ENCODE assay signal across 22 cellular contexts in genomic region chr10:35946556-35946955, GRCh38.
DNase-seq lines count a peak whose midpoint lies in the region; ATAC-seq lines count a peak whose summit lies in the region.
"Had no signal": no experiment of that assay in that cellular context is flagged by ENCODE, and none has a peak within 500 bp of the region (broad histone marks: within the 10 kb centered on the region; RNA-seq: fewer than 3 reads in every experiment).

No MANE protein-coding gene starts in this region.

- DNase-seq in AG20443 (ENCODE audit: low spot score) (peak; percentile 60), amniotic epithelial cell (ENCODE audit: low read depth) (peak; percentile 71), fibroblast of peridontal ligament (ENCODE audit: extremely low read depth) (peak; percentile 12), stromal cell of bone marrow (ENCODE audit: low read depth) (peak; percentile 24), NCI-H1694 (lab: John Stamatoyannopoulos, UW) (no peak), NCI-H1930 (lab: John Stamatoyannopoulos, UW) (no peak)
- DNase-seq: AML-193; C1 segment of cervical spinal cord; Calu3; CD8-positive, alpha-beta memory T cell; DMS153; H7; Karpas-422; MV-4-11; NCI-H1105 treated with DMSO at 0.1 percent for 48 hours; NCI-H1694 treated with DMSO at 0.1 percent for 48 hours; NCI-H446 treated with DMSO at 0.1 percent for 48 hours; NCI-H526 treated with DMSO at 0.1 percent for 48 hours; OCI-M1; SJCRH30 had no signal

- ATAC-seq in GM21717 (IDR thresholded peaks at IDR 0.05; ENCODE audit: unreplicated experiment), result no peak
- ATAC-seq: A549 had no signal

Comparison
In these comparisons a context has a peak if more than half of its experiments do, and no peak if none do; other contexts are left out.
1. DNase-seq: peak in AG20443 (single experiment), amniotic epithelial cell (single experiment), fibroblast of peridontal ligament (single experiment) and stromal cell of bone marrow (single experiment); none in NCI-H1694 (single experiment) and NCI-H1930 (0 of 2).